Comparison of ENCODE assay signal across 1 cellular context in genomic region chr7:40701836-40702551, GRCh38.
TF ChIP-seq lines count a peak whose summit lies in the region.

No MANE protein-coding gene starts in this region.

TF ChIP-seq in GM12878, 131 proteins besides CTCF, POLR2A, EP300 and RAD21 (continued from another document):
- TF ChIP-seq E2F8 (IDR thresholded peaks at IDR 0.05; ENCODE audit: low read depth, partially characterized antibody) (no peak), MLLT1 (IDR thresholded peaks at IDR 0.05) (no peak), BCL3 (IDR thresholded peaks at IDR 0.05; ENCODE audit: borderline replicate concordance, insufficient read depth, low read depth, low read length, poor library complexity, severe bottlenecking) (no peak)
TF ChIP-seq in GM12878: peak in this region for 0.
